8 cellular contexts compared by ENCODE assay signal in genomic region chr5:151123897-151124751, GRCh38. TPM values are rescaled to one million over a fixed set of nuclear protein-coding genes. Genes with fewer than 3 reads are reported as not detected.
DNase-seq lines count a peak whose midpoint lies in the region; ATAC-seq and TF ChIP-seq lines count a peak whose summit lies in the region.

No MANE protein-coding gene starts in this region.

- DNase-seq in DND-41 (peak; percentile 77), germinal center (ENCODE audit: low spot score) (peak; percentile 89), T1000 (lab: John Stamatoyannopoulos, UW) (no peak), OCI-M1 (lab: John Stamatoyannopoulos, UW) (no peak)
- no peak for DNase-seq in activated CD4-positive, alpha-beta memory T cell treated with anti-CD3 and anti-CD28 coated beads, Interleukin-2, amount 10 ng/mL, durations not matched to agents 7 days and 5 days

- H4K20me1 ChIP-seq in DND-41 (ENCODE audit: insufficient read depth, low read length) = peaks cover 8% of the 10 kb centered on the region

- H3K27ac ChIP-seq in DND-41 (ENCODE audit: low read length) = peak overlapping the region; percentile 55

- H3K9me3 Mint-ChIP-seq in activated CD4-positive, alpha-beta memory T cell treated with anti-CD3 and anti-CD28 coated beads, Interleukin-2, amount 10 ng/mL, durations not matched to agents 7 days and 5 days = no peaks in the 10 kb centered on the region
- H3K9me3 Mint-ChIP-seq in stimulated activated memory B cell treated with anti-CD40 and anti-IgM and Interleukin-4, amounts not matched to agents 10 μg/mL and 1 μg/mL and 100 μg/mL, for 72 hours = no peaks in the 10 kb centered on the region

- no peaks in the 10 kb centered on the region for H3K27me3 ChIP-seq in DND-41 (ENCODE audit: insufficient read depth, low read length, poor library complexity)

- no peak overlapping the region for H3K4me3 Mint-ChIP-seq in activated CD4-positive, alpha-beta memory T cell treated with anti-CD3 and anti-CD28 coated beads, Interleukin-2, amount 10 ng/mL, durations not matched to agents 7 days and 5 days
- H3K4me3 Mint-ChIP-seq in stimulated activated memory B cell treated with anti-CD40 and anti-IgM and Interleukin-4, amounts not matched to agents 10 μg/mL and 1 μg/mL and 100 μg/mL, for 72 hours = peak overlapping the region; percentile 66

- H3K9me3 ChIP-seq in DND-41 (ENCODE audit: insufficient read depth, low read length, severe bottlenecking) = no peaks in the 10 kb centered on the region

- H3K4me1 Mint-ChIP-seq in activated CD4-positive, alpha-beta memory T cell treated with anti-CD3 and anti-CD28 coated beads, Interleukin-2, amount 10 ng/mL, durations not matched to agents 7 days and 5 days = peaks cover 27% of the 10 kb centered on the region
- peaks cover 72% of the 10 kb centered on the region for H3K4me1 Mint-ChIP-seq in stimulated activated memory B cell treated with anti-CD40 and anti-IgM and Interleukin-4, amounts not matched to agents 10 μg/mL and 1 μg/mL and 100 μg/mL, for 72 hours

- H3K36me3 Mint-ChIP-seq in activated CD4-positive, alpha-beta memory T cell treated with anti-CD3 and anti-CD28 coated beads, Interleukin-2, amount 10 ng/mL, durations not matched to agents 7 days and 5 days (ENCODE audit: low read depth) = peaks cover 96% of the 10 kb centered on the region
- peaks cover 71% of the 10 kb centered on the region for H3K36me3 Mint-ChIP-seq in stimulated activated memory B cell treated with anti-CD40 and anti-IgM and Interleukin-4, amounts not matched to agents 10 μg/mL and 1 μg/mL and 100 μg/mL, for 72 hours

- ATAC-seq in DND-41 (ENCODE audit: insufficient read depth, low read depth) = peak; percentile 85
- ATAC-seq in GM19397 (IDR thresholded peaks at IDR 0.05; ENCODE audit: unreplicated experiment) = peak; percentile 83
- ATAC-seq in HG03342 (IDR thresholded peaks at IDR 0.05; ENCODE audit: unreplicated experiment) = peak; percentile 82
- ATAC-seq in stimulated activated memory B cell treated with anti-CD40 and anti-IgM and Interleukin-4, amounts not matched to agents 10 μg/mL and 1 μg/mL and 100 μg/mL, for 72 hours = peak; percentile 96

- CTCF ChIA-PET in activated CD4-positive, alpha-beta memory T cell treated with anti-CD3 and anti-CD28 coated beads, Interleukin-2, amount 10 ng/mL, durations not matched to agents 7 days and 5 days (lab: Charles Lee) = interaction anchor here (1.1 to 7.1 kb wide), 7 partner anchors 8 to 116 kb away, joined by 3 to 242 read pairs (median 38); no protein-coding TSS in a partner anchor

- H3K27me3 Mint-ChIP-seq in activated CD4-positive, alpha-beta memory T cell treated with anti-CD3 and anti-CD28 coated beads, Interleukin-2, amount 10 ng/mL, durations not matched to agents 7 days and 5 days = no peaks in the 10 kb centered on the region
- H3K27me3 Mint-ChIP-seq in stimulated activated memory B cell treated with anti-CD40 and anti-IgM and Interleukin-4, amounts not matched to agents 10 μg/mL and 1 μg/mL and 100 μg/mL, for 72 hours = no peaks in the 10 kb centered on the region

- H3K79me2 ChIP-seq in DND-41 (ENCODE audit: insufficient read depth, low read length) = no peaks in the 10 kb centered on the region

- peaks cover 35% of the 10 kb centered on the region for H3K4me1 ChIP-seq in DND-41 (ENCODE audit: insufficient read depth, low read length)

- peak overlapping the region; percentile 62 for H3K27ac Mint-ChIP-seq in activated CD4-positive, alpha-beta memory T cell treated with anti-CD3 and anti-CD28 coated beads, Interleukin-2, amount 10 ng/mL, durations not matched to agents 7 days and 5 days
- H3K27ac Mint-ChIP-seq in stimulated activated memory B cell treated with anti-CD40 and anti-IgM and Interleukin-4, amounts not matched to agents 10 μg/mL and 1 μg/mL and 100 μg/mL, for 72 hours = peak overlapping the region; percentile 80

- H3K4me3 ChIP-seq in DND-41 (ENCODE audit: low read depth in 1 of 2, low read length in 2 of 2) = no peak overlapping the region

- peaks cover 90% of the 10 kb centered on the region for H3K36me3 ChIP-seq in DND-41 (ENCODE audit: insufficient read depth, low read length)

- no peak for TF ChIP-seq CTCF in DND-41 (IDR thresholded peaks at IDR 0.05; ENCODE audit: borderline replicate concordance, extremely low read depth, low read length, poor library complexity, severe bottlenecking)

- POLR2A ChIA-PET in activated CD4-positive, alpha-beta memory T cell treated with anti-CD3 and anti-CD28 coated beads, Interleukin-2, amount 10 ng/mL, durations not matched to agents 7 days and 5 days (lab: Charles Lee) = interaction anchor here (1.2 to 3.0 kb wide), 3 partner anchors 9 to 42 kb away, joined by 4 to 22 read pairs (median 12); no protein-coding TSS in a partner anchor

- no peak overlapping the region for H2AFZ ChIP-seq in DND-41 (ENCODE audit: low read depth, low read length)

- no peak overlapping the region for H3K4me2 ChIP-seq in DND-41 (ENCODE audit: insufficient read depth, low read length)

- no peak overlapping the region for H3K9ac ChIP-seq in DND-41 (ENCODE audit: low read depth, low read length)

RNA-seq across cellular contexts. Expression of gene ANXA6, which starts 33.5 kb away (rescaled TPM):
- total RNA-seq in activated CD4-positive, alpha-beta memory T cell treated with anti-CD3 and anti-CD28 coated beads, Interleukin-2, amount 10 ng/mL, durations not matched to agents 7 days and 5 days = 100 to 1,000 TPM; 603 to 606 TPM

RNA-seq across cellular contexts. Expression of gene TNIP1, which starts 43.3 kb away (rescaled TPM):
- total RNA-seq in activated CD4-positive, alpha-beta memory T cell treated with anti-CD3 and anti-CD28 coated beads, Interleukin-2, amount 10 ng/mL, durations not matched to agents 7 days and 5 days = 100 to 1,000 TPM; 188 to 201 TPM

Comparison
In these comparisons a context has a peak if more than half of its experiments do, and no peak if none do; other contexts are left out.
1. DNase-seq: peak in DND-41 (single experiment) and germinal center (single experiment); none in activated CD4-positive, alpha-beta memory T cell treated with anti-CD3 and anti-CD28 coated beads, Interleukin-2, amount 10 ng/mL, durations not matched to agents 7 days and 5 days (single experiment), T1000 (single experiment) and OCI-M1 (single experiment).
2. Peak in every context shown above with its lines, with median percentiles within 50 percentile points of each other: ATAC-seq.